In genomic region chr2:104914509-104914908, GRCh38 we compare ENCODE assay signal across 19 cellular contexts.
"Had no signal": no experiment of that assay in that cellular context is flagged by ENCODE, and none has a peak within 500 bp of the region (broad histone marks: within the 10 kb centered on the region; RNA-seq: fewer than 3 reads in every experiment).

No MANE protein-coding gene starts in this region.

- ATAC-seq: activated T-helper 17 cell treated with anti-CD3 and anti-CD28 coated beads, Interleukin-2, amount 50 U/mL, for 72 hours; natural killer cell treated with Interleukin-12 subunit alpha and Interleukin-12 subunit beta and Interleukin-15 and Interleukin-18, amount 100 ng/mL, for 72 hours had no signal

- H3K4me3 ChIP-seq: coronary artery, right atrium auricular region, skin epidermis had no signal

- DNase-seq: activated CD4-positive, alpha-beta T cell treated with anti-CD3 and anti-CD28 coated beads for 1 hour; activated CD4-positive, alpha-beta T cell treated with anti-CD3 and anti-CD28 coated beads, Interleukin-2, amount 50 U/mL, for 4 hours; activated naive CD4-positive, alpha-beta T cell treated with Interleukin-2 at 50 U/mL for 16 hours; anterior cingulate cortex; brain microvascular endothelial cell; effector CD4-positive, alpha-beta T cell; foreskin melanocyte; kidney glomerular epithelial cell; occipital lobe; stimulated activated CD4-positive, alpha-beta T cell treated with anti-CD3 and anti-CD28 coated beads, Interleukin-15, amount 100 ng/mL, for 24 hours; stimulated activated CD4-positive, alpha-beta T cell treated with anti-CD3 and anti-CD28 coated beads, Interleukin-4, amount 100 ng/mL, for 1 hour; stimulated activated naive CD4-positive, alpha-beta T cell treated with Interleukin-2 at 50 U/mL for 16 hours; substantia nigra; T1000 had no signal
